In the genomic region with DNA sequence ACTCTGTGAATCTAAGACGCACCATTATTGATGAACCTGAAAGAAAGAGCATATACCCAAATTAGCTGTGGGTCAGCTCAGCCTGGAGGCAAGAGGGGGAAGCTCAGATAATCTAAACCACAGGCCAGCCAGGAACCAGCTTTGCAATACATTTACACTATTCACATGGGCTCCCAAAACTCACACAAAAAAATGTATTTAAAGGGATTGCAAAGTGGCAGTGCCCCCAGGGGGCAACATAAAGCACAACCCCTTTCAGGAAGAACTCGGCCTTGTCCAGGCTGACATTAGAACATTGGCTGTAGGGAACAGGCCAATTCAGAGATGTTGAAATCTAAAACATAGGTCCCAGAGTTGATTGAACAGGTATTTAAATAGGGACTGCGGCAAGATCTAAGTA, we compare ENCODE assay signal across 1 cellular context.
TF ChIP-seq lines count a peak whose summit lies in the region.

No MANE protein-coding gene starts in this region.

TF ChIP-seq in IMR-90, 13 proteins besides CTCF, POLR2A, EP300 and RAD21:
- TF ChIP-seq, protein P1, sequence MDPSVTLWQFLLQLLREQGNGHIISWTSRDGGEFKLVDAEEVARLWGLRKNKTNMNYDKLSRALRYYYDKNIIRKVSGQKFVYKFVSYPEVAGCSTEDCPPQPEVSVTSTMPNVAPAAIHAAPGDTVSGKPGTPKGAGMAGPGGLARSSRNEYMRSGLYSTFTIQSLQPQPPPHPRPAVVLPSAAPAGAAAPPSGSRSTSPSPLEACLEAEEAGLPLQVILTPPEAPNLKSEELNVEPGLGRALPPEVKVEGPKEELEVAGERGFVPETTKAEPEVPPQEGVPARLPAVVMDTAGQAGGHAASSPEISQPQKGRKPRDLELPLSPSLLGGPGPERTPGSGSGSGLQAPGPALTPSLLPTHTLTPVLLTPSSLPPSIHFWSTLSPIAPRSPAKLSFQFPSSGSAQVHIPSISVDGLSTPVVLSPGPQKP (IDR thresholded peaks at IDR 0.05; ENCODE audit: borderline replicate concordance, low read depth, low read length): no peak
- no peak for TF ChIP-seq RCOR1 (IDR thresholded peaks at IDR 0.05; ENCODE audit: insufficient replicate concordance, low read length)
- TF ChIP-seq MAZ (IDR thresholded peaks at IDR 0.05; ENCODE audit: borderline replicate concordance, low read depth, low read length): no peak
- no peak for TF ChIP-seq FOS (IDR thresholded peaks at IDR 0.05; ENCODE audit: low read depth, low read length)
- TF ChIP-seq SMC3 (IDR thresholded peaks at IDR 0.05; ENCODE audit: low read depth, low read length): no peak
- TF ChIP-seq USF2 (IDR thresholded peaks at IDR 0.05; ENCODE audit: low read depth, low read length): no peak
- no peak for TF ChIP-seq CEBPB (IDR thresholded peaks at IDR 0.05; ENCODE audit: low read depth, low read length)
- no peak for TF ChIP-seq MXI1 (IDR thresholded peaks at IDR 0.05; ENCODE audit: borderline replicate concordance, low read depth, low read length)
- no peak for TF ChIP-seq MAFK (IDR thresholded peaks at IDR 0.05; ENCODE audit: low read depth, low read length)
- TF ChIP-seq RFX5 (IDR thresholded peaks at IDR 0.05; ENCODE audit: low read depth, low read length): no peak
- no peak for TF ChIP-seq NFE2L2 (IDR thresholded peaks at IDR 0.05; ENCODE audit: low read depth, low read length)
- TF ChIP-seq CHD1 (IDR thresholded peaks at IDR 0.05; ENCODE audit: low read depth, low read length): no peak
- no peak for TF ChIP-seq BHLHE40 (IDR thresholded peaks at IDR 0.05; ENCODE audit: low read depth, low read length)
